Comparison of ENCODE assay signal across 8 cellular contexts in genomic region chr16:71626018-71626857, GRCh38. TPM values are rescaled to one million over a fixed set of nuclear protein-coding genes. Genes with fewer than 3 reads are reported as not detected.
DNase-seq lines count a peak whose midpoint lies in the region; ATAC-seq and TF ChIP-seq lines count a peak whose summit lies in the region.

A gene with protein sequence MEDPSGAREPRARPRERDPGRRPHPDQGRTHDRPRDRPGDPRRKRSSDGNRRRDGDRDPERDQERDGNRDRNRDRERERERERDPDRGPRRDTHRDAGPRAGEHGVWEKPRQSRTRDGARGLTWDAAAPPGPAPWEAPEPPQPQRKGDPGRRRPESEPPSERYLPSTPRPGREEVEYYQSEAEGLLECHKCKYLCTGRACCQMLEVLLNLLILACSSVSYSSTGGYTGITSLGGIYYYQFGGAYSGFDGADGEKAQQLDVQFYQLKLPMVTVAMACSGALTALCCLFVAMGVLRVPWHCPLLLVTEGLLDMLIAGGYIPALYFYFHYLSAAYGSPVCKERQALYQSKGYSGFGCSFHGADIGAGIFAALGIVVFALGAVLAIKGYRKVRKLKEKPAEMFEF (plus strand): TSS chr16:71626184. CDS start chr16:71626230, 46 bp downstream.

- no peaks in the 10 kb centered on the region for H3K36me3 ChIP-seq in adipocyte (ENCODE audit: control insufficient read depth, insufficient read depth, low read length, severe bottlenecking)

- peaks cover 8% of the 10 kb centered on the region for H3K4me1 ChIP-seq in adipocyte (ENCODE audit: control insufficient read depth, insufficient read depth, low read length)

- H3K9me3 ChIP-seq in adipocyte (ENCODE audit: control insufficient read depth, low read length), result peaks cover 3% of the 10 kb centered on the region

- H3K27me3 ChIP-seq in adipocyte (replicated peaks; ENCODE audit: control insufficient read depth, insufficient read depth, low read length), result peaks cover 15% of the 10 kb centered on the region

- TF ChIP-seq CTCF in GM12864 (IDR thresholded peaks at IDR 0.05; ENCODE audit: low read depth, low read length, missing control alignments), result no peak

- H3K9ac ChIP-seq in adipocyte (ENCODE audit: low read length), result no peak within 1 kb of the TSS

- H3K4me3 ChIP-seq in GM12864 (ENCODE audit: low read depth, low read length), result peak within 1 kb of the TSS; percentile 55
- peak within 1 kb of the TSS; percentile 68 for H3K4me3 ChIP-seq in adipocyte (ENCODE audit: low read length)

- no peak for ATAC-seq in stimulated activated naive CD8-positive, alpha-beta T cell treated with anti-CD3 and anti-CD28 coated beads, Interleukin-15, Interleukin-2, amounts not matched to agents 100 U/mL and 50 U/mL, for 24 hours
- no peak for ATAC-seq in HG03175 (IDR thresholded peaks at IDR 0.05; ENCODE audit: unreplicated experiment)
- no peak for ATAC-seq in GM21360 (IDR thresholded peaks at IDR 0.05; ENCODE audit: unreplicated experiment)

- no peak for DNase-seq in GM12864 (ENCODE audit: low read depth)
- peak; percentile 17 for DNase-seq in NCI-H345 treated with DMSO at 0.1 percent for 48 hours (lab: John Stamatoyannopoulos, UW; ENCODE audit: unreplicated experiment)
- DNase-seq in adipocyte (ENCODE audit: low read depth), result peak; percentile 16
- peak; percentile 87 for DNase-seq in islet precursor cell
- DNase-seq in stimulated activated naive CD8-positive, alpha-beta T cell treated with anti-CD3 and anti-CD28 coated beads, Interleukin-15, Interleukin-2, amounts not matched to agents 100 U/mL and 50 U/mL, for 24 hours, result peak; percentile 28
- DNase-seq in mesenteric fat pad (ENCODE audit: low spot score), result no peak

RNA-seq across cellular contexts. Expression of the gene that starts here (rescaled TPM):
- total RNA-seq in mesenteric fat pad, result not detected

Comparison
In these comparisons a context has a peak if more than half of its experiments do, and no peak if none do; other contexts are left out.
1. DNase-seq: peak in NCI-H345 treated with DMSO at 0.1 percent for 48 hours (single experiment), adipocyte (single experiment), islet precursor cell (single experiment) and stimulated activated naive CD8-positive, alpha-beta T cell treated with anti-CD3 and anti-CD28 coated beads, Interleukin-15, Interleukin-2, amounts not matched to agents 100 U/mL and 50 U/mL, for 24 hours (single experiment); none in GM12864 (single experiment) and mesenteric fat pad (single experiment).